ENCODE assay signal across 1 cellular context in genomic region chr10:49508654-49509053, GRCh38.
TF ChIP-seq lines count a peak whose summit lies in the region.

No MANE protein-coding gene starts in this region.

TF ChIP-seq in GM12878, 131 proteins besides CTCF, POLR2A, EP300 and RAD21:
- TF ChIP-seq E4F1 (IDR thresholded peaks at IDR 0.05; ENCODE audit: borderline replicate concordance, partially characterized antibody), result no peak
- no peak for TF ChIP-seq MAX (IDR thresholded peaks at IDR 0.05; ENCODE audit: low read depth, low read length)
- TF ChIP-seq MTA2 (IDR thresholded peaks at IDR 0.05; ENCODE audit: low read depth), result no peak
- no peak for TF ChIP-seq CREM (IDR thresholded peaks at IDR 0.05; ENCODE audit: low read depth)
- no peak for TF ChIP-seq HCFC1 (IDR thresholded peaks at IDR 0.05; ENCODE audit: low read length)
- TF ChIP-seq CBFB (IDR thresholded peaks at IDR 0.05; ENCODE audit: low read depth), result no peak
- no peak for TF ChIP-seq TBL1XR1 (IDR thresholded peaks at IDR 0.05; ENCODE audit: low read depth, low read length)
- TF ChIP-seq CBX5 (IDR thresholded peaks at IDR 0.05; ENCODE audit: low read depth), result no peak
- no peak for TF ChIP-seq TCF7 (IDR thresholded peaks at IDR 0.05; ENCODE audit: borderline replicate concordance)
